ENCODE assay signal across 15 cellular contexts in genomic region chr7:148435715-148436114, GRCh38.
"Had no signal": no experiment of that assay in that cellular context is flagged by ENCODE, and none has a peak within 500 bp of the region (broad histone marks: within the 10 kb centered on the region; RNA-seq: fewer than 3 reads in every experiment).

No MANE protein-coding gene starts in this region.

- H3K4me3 Mint-ChIP-seq: naive thymus-derived CD8-positive, alpha-beta T cell had no signal

- H3K36me3 Mint-ChIP-seq: naive thymus-derived CD8-positive, alpha-beta T cell had no signal

- ATAC-seq: foreskin keratinocyte; left cardiac atrium; left ventricle myocardium superior; naive thymus-derived CD8-positive, alpha-beta T cell had no signal

- DNase-seq: cerebellar nuclear complex; dermis blood vessel endothelial cell; erythroblast; foreskin keratinocyte; head of caudate nucleus; kidney; left cardiac atrium; left ventricle myocardium superior; naive thymus-derived CD8-positive, alpha-beta T cell; ovary; small intestine; stimulated activated CD4-positive, alpha-beta T cell treated with anti-CD3 and anti-CD28 coated beads, Interleukin-12 subunit alpha, Interleukin-12 subunit beta, amount 100 ng/mL, for 4 hours; stomach; substantia nigra; transverse colon had no signal
